ENCODE assay signal across 8 cellular contexts in the genomic region with DNA sequence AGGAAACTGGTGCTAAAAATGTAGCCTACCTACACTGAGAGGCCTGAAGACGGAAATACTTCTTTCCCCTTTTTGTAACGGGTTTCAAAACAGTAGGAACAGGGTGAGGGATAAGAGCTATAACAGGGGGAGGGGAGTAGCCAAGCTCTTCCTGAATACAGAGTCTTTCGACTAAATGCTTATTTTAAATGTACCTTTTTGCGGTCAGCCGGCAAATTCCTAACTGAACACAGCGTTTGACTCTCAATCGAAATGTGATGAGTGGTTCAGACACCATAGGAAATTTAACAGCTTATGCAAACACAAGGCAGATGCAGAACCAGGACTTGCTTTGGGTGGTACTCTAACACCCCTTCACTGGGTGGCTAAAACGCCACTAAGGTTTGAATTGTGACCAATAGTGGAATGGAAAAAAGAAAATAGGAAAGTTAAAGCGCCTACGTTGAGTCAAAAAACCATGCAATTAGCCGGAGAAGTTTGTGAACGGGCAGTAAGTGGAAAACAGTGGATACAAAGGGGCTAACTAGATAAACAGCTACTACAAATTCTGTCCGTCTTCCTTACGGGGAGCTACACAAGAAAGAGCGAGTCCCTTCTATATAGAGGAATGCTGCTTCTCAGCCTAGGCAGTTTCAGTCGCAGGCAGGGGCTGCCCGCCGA. TPM values are rescaled to one million over a fixed set of nuclear protein-coding genes. Genes with fewer than 3 reads are reported as not detected.
DNase-seq lines count a peak whose midpoint lies in the region; TF ChIP-seq lines count a peak whose summit lies in the region.

No MANE protein-coding gene starts in this region.

- intact Hi-C loops in ascending aorta (cut with DNase I), result loop anchor here (2.0 to 5.0 kb wide), 3 partner anchors 14 to 178 kb away; partner anchors contain the start of gene GNPAT

- no peak for TF ChIP-seq CTCF in NB4 (IDR thresholded peaks at IDR 0.05; ENCODE audit: low read depth, low read length)
- TF ChIP-seq CTCF in ascending aorta (IDR thresholded peaks at IDR 0.05), result no peak
- TF ChIP-seq CTCF in kidney epithelial cell (IDR thresholded peaks at IDR 0.05; ENCODE audit: insufficient read depth, low read length, poor library complexity, severe bottlenecking), result no peak

- TF ChIP-seq POLR2A in NB4 (IDR thresholded peaks at IDR 0.05; ENCODE audit: extremely low read depth, insufficient read length), result no peak

- peak; percentile 46 for DNase-seq in DMS53 (lab: John Stamatoyannopoulos, UW)
- DNase-seq in DMS53 treated with DMSO at 0.1 percent for 48 hours (lab: John Stamatoyannopoulos, UW; ENCODE audit: unreplicated experiment), result no peak
- peak; percentile 65 for DNase-seq in NB4 (ENCODE audit: low read depth)
- no peak for DNase-seq in ascending aorta (ENCODE audit: low spot score in 2 of 2)
- no peak for DNase-seq in kidney epithelial cell (ENCODE audit: low read depth)
- DNase-seq in activated effector memory CD4-positive, alpha-beta T cell treated with anti-CD3 and anti-CD28 coated beads, Interleukin-2, amount 50 U/mL, for 16 hours, result no peak
- no peak for DNase-seq in NCI-H1930 (lab: John Stamatoyannopoulos, UW)

- WGBS in thymus, result under 1% methylated on average over 18 of the region's 18 CpGs

- H3K27me3 ChIP-seq in ascending aorta (no peaks in the 10 kb centered on the region), kidney epithelial cell (ENCODE audit: control insufficient read depth, insufficient read depth, low read length) (no peaks in the 10 kb centered on the region), thymus (ENCODE audit: control insufficient read depth, insufficient read depth) (peaks cover 9% of the 10 kb centered on the region)

- H3K36me3 ChIP-seq in ascending aorta, result no peaks in the 10 kb centered on the region
- no peaks in the 10 kb centered on the region for H3K36me3 ChIP-seq in kidney epithelial cell (ENCODE audit: control insufficient read depth, insufficient read depth, low read length)
- no peaks in the 10 kb centered on the region for H3K36me3 ChIP-seq in thymus (ENCODE audit: control insufficient read depth, insufficient read depth)

- no peaks in the 10 kb centered on the region for H3K9me3 ChIP-seq in ascending aorta
- H3K9me3 ChIP-seq in thymus (ENCODE audit: control insufficient read depth), result no peaks in the 10 kb centered on the region

- H3K4me3 ChIP-seq in NB4 (ENCODE audit: low read depth, low read length) (peak overlapping the region; percentile 88), ascending aorta (peak overlapping the region; percentile 86 to 100), kidney epithelial cell (ENCODE audit: low read depth, low read length) (peak overlapping the region; percentile 91), thymus (ENCODE audit: low read length) (peak overlapping the region; percentile 83)

- peak overlapping the region; percentile 97 to 100 for H3K27ac ChIP-seq in ascending aorta
- H3K27ac ChIP-seq in thymus (ENCODE audit: low read depth), result peak overlapping the region; percentile 50

- H3K4me1 ChIP-seq in ascending aorta (peaks cover 0 to 9% of the 10 kb centered on the region in 2 donors), thymus (ENCODE audit: control insufficient read depth, insufficient read depth, low read length) (peaks cover 9% of the 10 kb centered on the region)

RNA-seq across cellular contexts. Expression of gene EGLN1, which starts 1.7 kb away (rescaled TPM):
- total RNA-seq in ascending aorta (47.8 TPM), kidney epithelial cell (23.6 and 29.2 TPM in 2 replicates)
- polyA plus RNA-seq in thymus, result 12.4 TPM

Comparison
In these comparisons a context has a peak if more than half of its experiments do, and no peak if none do; other contexts are left out.
1. DNase-seq: peak in DMS53 (single experiment) and NB4 (single experiment); none in DMS53 treated with DMSO at 0.1 percent for 48 hours (single experiment), ascending aorta (0 of 2), kidney epithelial cell (single experiment), activated effector memory CD4-positive, alpha-beta T cell treated with anti-CD3 and anti-CD28 coated beads, Interleukin-2, amount 50 U/mL, for 16 hours (single experiment) and NCI-H1930 (0 of 2).
2. Peak in every context shown above with its lines, with median percentiles within 50 percentile points of each other: H3K4me3 ChIP-seq.